Comparison of ENCODE assay signal across 15 cellular contexts in genomic region chr12:93322784-93323183, GRCh38. TPM values are rescaled to one million over a fixed set of nuclear protein-coding genes. Genes with fewer than 3 reads are reported as not detected.
DNase-seq lines count a peak whose midpoint lies in the region; ATAC-seq and TF ChIP-seq lines count a peak whose summit lies in the region.
"Had no signal": no experiment of that assay in that cellular context is flagged by ENCODE, and none has a peak within 500 bp of the region (broad histone marks: within the 10 kb centered on the region; RNA-seq: fewer than 3 reads in every experiment).

No MANE protein-coding gene starts in this region.

- no peak overlapping the region for H3K4me3 ChIP-seq in MG63
- H3K4me3 ChIP-seq in choroid plexus epithelial cell (ENCODE audit: low read depth, low read length), result no peak overlapping the region
- H3K4me3 ChIP-seq in skeletal muscle cell (ENCODE audit: low read depth, low read length), result no peak overlapping the region
- H3K4me3 ChIP-seq: dorsolateral prefrontal cortex, skin epidermis, testis had no signal

- peak; percentile 19 for DNase-seq in MG63
- peak; percentile 23 for DNase-seq in choroid plexus epithelial cell (ENCODE audit: low read depth)
- DNase-seq in skeletal muscle cell (ENCODE audit: low read depth), result peak; percentile 20
- no peak for DNase-seq in MV-4-11 (lab: John Stamatoyannopoulos, UW)
- DNase-seq: activated naive CD8-positive, alpha-beta T cell treated with anti-CD3 and anti-CD28 coated beads, Interleukin-2, amount 50 U/mL, for 24 hours; dorsolateral prefrontal cortex; left cardiac atrium; NCI-H446 treated with DMSO at 0.1 percent for 48 hours; nephron progenitor cell; testis had no signal

- ATAC-seq in GM21515 (IDR thresholded peaks at IDR 0.05; ENCODE audit: unreplicated experiment) (peak; percentile 66), HG03045 (IDR thresholded peaks at IDR 0.05; ENCODE audit: unreplicated experiment) (no peak), HG02623 (IDR thresholded peaks at IDR 0.05; ENCODE audit: unreplicated experiment) (no peak)
- ATAC-seq: activated naive CD8-positive, alpha-beta T cell treated with anti-CD3 and anti-CD28 coated beads, Interleukin-2, amount 50 U/mL, for 24 hours; left cardiac atrium; Right ventricle myocardium inferior had no signal

- H3K36me3 ChIP-seq in MG63, result no peaks in the 10 kb centered on the region

- H3K9me3 ChIP-seq in MG63, result no peaks in the 10 kb centered on the region
- H3K9me3 ChIP-seq: testis had no signal

- no peaks in the 10 kb centered on the region for H3K27me3 ChIP-seq in MG63
- H3K27me3 ChIP-seq: dorsolateral prefrontal cortex, testis had no signal

- TF ChIP-seq CTCF in choroid plexus epithelial cell (conservative IDR thresholded peaks at IDR 0.05; ENCODE audit: low read depth, low read length), result no peak

RNA-seq across cellular contexts. Expression of gene NUDT4, which starts 54.9 kb away (rescaled TPM):
- 45.9 and 53.3 TPM in 2 replicates for total RNA-seq in MG63 (2014; rRNA removed; shearing (Covaris generic); ENCODE audit: low replicate concordance)
